In genomic region chr1:37038079-37038702, GRCh38 we compare ENCODE assay signal across 8 cellular contexts. TPM values are rescaled to one million over a fixed set of nuclear protein-coding genes. Genes with fewer than 3 reads are reported as not detected.
A peak's percentile ranks its signal among the peaks of the same experiment; 100 is the strongest.
DNase-seq lines count a peak whose midpoint lies in the region; ATAC-seq lines count a peak whose summit lies in the region.

No MANE protein-coding gene starts in this region.

- DNase-seq in DMS 273 (lab: John Stamatoyannopoulos, UW; ENCODE audit: unreplicated experiment) (peak; percentile 91), NCI-H128 (lab: John Stamatoyannopoulos, UW; ENCODE audit: unreplicated experiment) (peak; percentile 89), SK-N-DZ (ENCODE audit: low spot score) (peak; percentile 80), left kidney (ENCODE audit: low read depth, low spot score) (peak; percentile 96)
- no peak for DNase-seq in activated naive CD4-positive, alpha-beta T cell (lab: John Stamatoyannopoulos, UW)
- DNase-seq in activated effector memory CD4-positive, alpha-beta T cell treated with anti-CD3 and anti-CD28 coated beads, Interleukin-2, amount 50 U/mL, for 16 hours = no peak
- no peak for DNase-seq in activated CD8-positive, alpha-beta memory T cell treated with anti-CD3 and anti-CD28 coated beads, Interleukin-2, amount 50 U/mL, for 48 hours

- ATAC-seq in GM19351 (IDR thresholded peaks at IDR 0.05; ENCODE audit: unreplicated experiment) = no peak

RNA-seq across cellular contexts. Expression of gene GRIK3, which starts 3.9 kb away (rescaled TPM):
- 7.6 and 10.0 TPM in 2 replicates for polyA plus RNA-seq in SK-N-DZ (2014; cell fraction: cytosol; rRNA removed)
- polyA plus RNA-seq in SK-N-DZ (2014; cell fraction: nucleus; rRNA removed) = 5.2 and 7.3 TPM in 2 replicates

Comparison
In these comparisons a context has a peak if more than half of its experiments do, and no peak if none do; other contexts are left out.
1. DNase-seq: peak in DMS 273 (single experiment), NCI-H128 (single experiment), SK-N-DZ (single experiment) and left kidney (single experiment); none in activated naive CD4-positive, alpha-beta T cell (0 of 4), activated effector memory CD4-positive, alpha-beta T cell treated with anti-CD3 and anti-CD28 coated beads, Interleukin-2, amount 50 U/mL, for 16 hours (single experiment) and activated CD8-positive, alpha-beta memory T cell treated with anti-CD3 and anti-CD28 coated beads, Interleukin-2, amount 50 U/mL, for 48 hours (single experiment).